8 cellular contexts compared by ENCODE assay signal in genomic region chr9:34457266-34458012, GRCh38. TPM values are rescaled to one million over a fixed set of nuclear protein-coding genes. Genes with fewer than 3 reads are reported as not detected.
DNase-seq lines count a peak whose midpoint lies in the region; ATAC-seq, FAIRE-seq and TF ChIP-seq lines count a peak whose summit lies in the region.

No MANE protein-coding gene starts in this region.

- H4K20me1 ChIP-seq in OCI-LY7 (ENCODE audit: insufficient read depth, low read length), result no peaks in the 10 kb centered on the region
- peaks cover 8% of the 10 kb centered on the region; the same call in 1 of the 2 replicates for H4K20me1 ChIP-seq in K562 (replicated peaks; ENCODE audit: control insufficient read depth, insufficient read depth, low read length)

- ATAC-seq in K562 (peak; percentile 24; the same call in 1 of the 3 replicates), HG03457 (IDR thresholded peaks at IDR 0.05; ENCODE audit: unreplicated experiment) (no peak), GM21526 (IDR thresholded peaks at IDR 0.05; ENCODE audit: low FRiP score, unreplicated experiment) (no peak)

- 37% methylated on average over 25 of the region's 48 CpGs for WGBS in K562 (ENCODE audit: insufficient coverage, low coverage, missing lambda C conversion rate)

- H3K36me3 ChIP-seq in OCI-LY7 (ENCODE audit: insufficient read depth, low read length), result no peaks in the 10 kb centered on the region
- no peaks in the 10 kb centered on the region for H3K36me3 ChIP-seq in K562 (ENCODE audit: control insufficient read depth, insufficient read depth, low read length)

- FAIRE-seq in K562 (lab: Jason Lieb, UNC), result no peak

- peak; percentile 15 for DNase-seq in stimulated activated CD4-positive, alpha-beta T cell treated with anti-CD3 and anti-CD28 coated beads, Interleukin-4, amount 100 ng/mL, for 24 hours
- no peak for DNase-seq in stimulated activated CD4-positive, alpha-beta T cell treated with anti-CD3 and anti-CD28 coated beads, Interleukin-4, amount 100 ng/mL, for 1 hour
- peak; percentile 13 for DNase-seq in OCI-LY7 (ENCODE audit: low spot score)
- DNase-seq in K562 (ENCODE audit: extremely low read depth in 1 of 4, low spot score in 3 of 4), result peak; percentile 21 to 38 (median 24)
- peak; percentile 83 for DNase-seq in hepatic stellate cell (ENCODE audit: low spot score)
- peak; percentile 65 for DNase-seq in pons (ENCODE audit: low spot score)

- CTCF ChIA-PET in OCI-LY7 (lab: Charles Lee; ENCODE audit: unreplicated experiment), result no interaction called here
- CTCF ChIA-PET in K562 (lab: Yijun Ruan, JAX; ENCODE audit: low intra/inter-chr PET ratio), result no interaction called here

- POLR2A ChIA-PET in OCI-LY7 (lab: Charles Lee), result interaction anchor here (0.6 kb wide), 1 partner anchor 271 kb away, joined by 3 read pairs; no protein-coding TSS in a partner anchor
- POLR2A ChIA-PET in K562 (lab: Yijun Ruan, JAX), result interaction anchor here (0.6 to 0.8 kb wide), 2 partner anchors 10 to 142 kb away, joined by 3 read pairs; no protein-coding TSS in a partner anchor

- H3K4me2 ChIP-seq in OCI-LY7 (ENCODE audit: low read length) (peak overlapping the region; percentile 95), K562 (ENCODE audit: insufficient read depth, low read length) (peak overlapping the region; percentile 73)

- H2AFZ ChIP-seq in OCI-LY7 (ENCODE audit: low read length) (no peak overlapping the region; the same call in 1 of the 2 replicates), K562 (ENCODE audit: low read depth, low read length) (no peak overlapping the region)

- no peak overlapping the region for H3K27ac ChIP-seq in OCI-LY7 (ENCODE audit: low read depth, low read length, poor library complexity, severe bottlenecking)
- H3K27ac ChIP-seq in K562 (ENCODE audit: extremely low read depth, low read depth, low read length), result no peak overlapping the region

- H3K79me2 ChIP-seq in OCI-LY7 (ENCODE audit: insufficient read depth, low read depth, low read length) (no peaks in the 10 kb centered on the region), K562 (ENCODE audit: control insufficient read depth, insufficient read depth, low read length) (peaks cover 4% of the 10 kb centered on the region; the same call in 1 of the 3 replicates)

- peak overlapping the region; percentile 44 to 92; a peak in 3 of 4 replicates for H3K9ac ChIP-seq in K562 (ENCODE audit: insufficient read depth in 1 of 2, low read depth in 2 of 2, low read length in 2 of 2)

- intact Hi-C loops in OCI-LY7 (cut with micrococcal nuclease; ENCODE audit: unreplicated experiment) (no loop called here), K562 (cut with micrococcal nuclease) (no loop called here)

- TF ChIP-seq POLR2A in K562 (conservative IDR thresholded peaks at IDR 0.05), result no peak

- TF ChIP-seq CTCF in OCI-LY7 (conservative IDR thresholded peaks at IDR 0.05; ENCODE audit: low read length), result no peak
- no peak for TF ChIP-seq CTCF in K562 (IDR thresholded peaks at IDR 0.05 in 2 of 3, conservative IDR thresholded peaks at IDR 0.05 in 1 of 3; ENCODE audit: insufficient read depth in 2 of 3, low read depth in 1 of 3, low read length in 3 of 3)

- H3K9me1 ChIP-seq in K562 (ENCODE audit: control insufficient read depth, insufficient read depth, low read length), result no peaks in the 10 kb centered on the region

- BruUV-seq in OCI-LY7 (replicated peaks; lab: Mats Ljungman, UMichigan) (no TSS peak), K562 (replicated peaks; lab: Mats Ljungman, UMichigan) (no TSS peak)

- H3K9me2 ChIP-seq in OCI-LY7 (ENCODE audit: insufficient read depth, low read length), result no peaks in the 10 kb centered on the region

- H3K9me3 ChIP-seq in OCI-LY7 (ENCODE audit: low read length), result no peaks in the 10 kb centered on the region
- H3K9me3 ChIP-seq in K562 (replicated peaks; ENCODE audit: control insufficient read depth, insufficient read depth, low read depth, low read length), result no peaks in the 10 kb centered on the region

- no peaks in the 10 kb centered on the region for H3K27me3 ChIP-seq in K562 (ENCODE audit: control insufficient read depth in 2 of 2, insufficient read depth in 2 of 2, low read length in 2 of 2)

- no peak for TF ChIP-seq EP300 in K562 (IDR thresholded peaks at IDR 0.05; ENCODE audit: low read length)

- in situ Hi-C loops in K562 (cut with MboI), result no loop called here

- TF ChIP-seq RAD21 in K562 (CRISPR knock-in tag; conservative IDR thresholded peaks at IDR 0.05 in 1 of 2, IDR thresholded peaks at IDR 0.05 in 1 of 2), result no peak

- H3K4me1 ChIP-seq in OCI-LY7 (ENCODE audit: insufficient read depth, low read length, poor library complexity, severe bottlenecking), result peaks cover 25% of the 10 kb centered on the region
- peaks cover 4 to 22% of the 10 kb centered on the region in 2 experiments; a peak in 4 of 5 replicates for H3K4me1 ChIP-seq in K562 (replicated peaks in 1 of 2; ENCODE audit: control insufficient read depth in 2 of 2, insufficient read depth in 2 of 2, low read length in 2 of 2)

- H3K4me3 ChIP-seq in OCI-LY7 (ENCODE audit: low read depth, low read length, poor library complexity, severe bottlenecking), result peak overlapping the region; percentile 73
- peak overlapping the region; percentile 58 for H3K4me3 ChIP-seq in K562

TF ChIP-seq in K562, 482 proteins besides CTCF, POLR2A, EP300 and RAD21 (continues in another document):
- TF ChIP-seq KDM5B (IDR thresholded peaks at IDR 0.05; ENCODE audit: insufficient replicate concordance, low read depth, low read length) (peak; percentile 17), MIER1 (IDR thresholded peaks at IDR 0.05; ENCODE audit: low read depth) (no peak), KLF13 (tag; IDR thresholded peaks at IDR 0.05; ENCODE audit: borderline replicate concordance, low read depth) (no peak), HES1 (IDR thresholded peaks at IDR 0.05; ENCODE audit: low read depth) (no peak)

RNA-seq across cellular contexts. Expression of gene FAM219A, which starts 0.9 kb away (rescaled TPM):
- total RNA-seq in OCI-LY7 (2014; rRNA removed; shearing (Covaris generic)), result 5.2 and 6.5 TPM in 2 replicates
- total RNA-seq in OCI-LY7 (2022), result 12.7 and 14.3 TPM in 2 replicates
- 3.2 and 6.0 TPM in 2 replicates for total RNA-seq in K562 (2011; cell fraction: chromatin; rRNA removed; ENCODE audit: low replicate concordance)
- total RNA-seq in K562 (2011; cell fraction: nucleolus; rRNA removed), result 3.3 and 3.7 TPM in 2 replicates
- total RNA-seq in K562 (2011; cell fraction: nucleoplasm; rRNA removed), result 5.0 and 5.1 TPM in 2 replicates
- total RNA-seq in K562 (2014; rRNA removed), result 2.5 and 4.7 TPM in 2 replicates
- 2.9 and 3.3 TPM in 2 replicates for total RNA-seq in K562 (2014; rRNA removed; fragmentation: Illumina TruSeq; extraction: Trizol)
- 2.9 and 3.4 TPM in 2 replicates for total RNA-seq in K562 (2015; rRNA removed; fragmentation: Illumina TruSeq; extraction: Trizol)
- 8.4 and 8.6 TPM in 2 replicates for total RNA-seq in K562 (2021)
- polyA plus RNA-seq in K562 (2011; rRNA removed), result 2.7 and 4.3 TPM in 2 replicates
- polyA plus RNA-seq in K562 (2011; cell fraction: cytosol; rRNA removed), result 3.6 and 5.5 TPM in 2 replicates
- 6.8 and 7.3 TPM in 2 replicates for polyA plus RNA-seq in K562 (2011; cell fraction: nucleus; rRNA removed)
- polyA plus RNA-seq in K562 (2012), result 5.8 and 6.4 TPM in 2 replicates
- polyA plus RNA-seq in K562 (2014; fragmentation: Illumina TruSeq; extraction: Trizol), result 4.5 and 4.8 TPM in 2 replicates
- polyA plus RNA-seq in K562 (2014; fragmentation: Nextera tagmentation; extraction: Ambion mirVana), result under 1 TPM; 0.63 to 0.71 TPM
- polyA plus RNA-seq in K562 (2014; rRNA removed), result 5.4 and 6.1 TPM in 2 replicates
- polyA minus RNA-seq in K562 (2011; rRNA and poly(A)+ RNA removed), result 2.2 and 2.4 TPM in 2 replicates
- polyA minus RNA-seq in K562 (2011; cell fraction: cytosol; rRNA and poly(A)+ RNA removed), result 1.9 and 2.7 TPM in 2 replicates
- polyA minus RNA-seq in K562 (2011; cell fraction: nucleus; rRNA and poly(A)+ RNA removed), result 1.3 TPM in 2 replicates

RNA-seq across cellular contexts. Expression of gene DNAI1, which starts 1.2 kb away (rescaled TPM):
- 0.57 TPM in 1 of 2 replicates, not detected in the other for total RNA-seq in OCI-LY7 (2014; rRNA removed; shearing (Covaris generic))
- total RNA-seq in OCI-LY7 (2022) (0.55 and 0.97 TPM in 2 replicates), K562 (2014; rRNA removed) (not detected in 2 replicates), K562 (2014; rRNA removed; fragmentation: Illumina TruSeq; extraction: Trizol) (not detected in 2 replicates), K562 (2015; rRNA removed; fragmentation: Illumina TruSeq; extraction: Trizol) (not detected in 2 replicates), K562 (2021) (not detected in 2 replicates)
- total RNA-seq in K562 (2011; cell fraction: chromatin; rRNA removed; ENCODE audit: low replicate concordance), result 0.55 TPM in 1 of 2 replicates, not detected in the other
- total RNA-seq in K562 (2011; cell fraction: nucleolus; rRNA removed), result not detected in 2 replicates
- total RNA-seq in K562 (2011; cell fraction: nucleoplasm; rRNA removed), result 0.29 TPM in 1 of 2 replicates, not detected in the other
- polyA plus RNA-seq in K562 (2011; rRNA removed) (0.03 and 0.04 TPM in 2 replicates), K562 (2014; fragmentation: Illumina TruSeq; extraction: Trizol) (not detected in 2 replicates), K562 (2014; fragmentation: Nextera tagmentation; extraction: Ambion mirVana) (under 1 TPM in 1 of 2 experiments, not detected in 1; 0.01 TPM), K562 (2014; rRNA removed) (0.17 TPM in 1 of 2 replicates, not detected in the other)
- polyA plus RNA-seq in K562 (2011; cell fraction: cytosol; rRNA removed), result 0.03 TPM in 2 replicates
- polyA plus RNA-seq in K562 (2011; cell fraction: nucleus; rRNA removed), result 0.11 and 0.17 TPM in 2 replicates
- polyA plus RNA-seq in K562 (2012), result not detected in 2 replicates
- polyA minus RNA-seq in K562 (2011; rRNA and poly(A)+ RNA removed), result not detected in 2 replicates
- not detected in 2 replicates for polyA minus RNA-seq in K562 (2011; cell fraction: cytosol; rRNA and poly(A)+ RNA removed)
- polyA minus RNA-seq in K562 (2011; cell fraction: nucleus; rRNA and poly(A)+ RNA removed), result not detected in 2 replicates
